Comparison of ENCODE assay signal across 1 cellular context in genomic region chr4:52721968-52722814, GRCh38.
TF ChIP-seq lines count a peak whose summit lies in the region.

No MANE protein-coding gene starts in this region.

TF ChIP-seq in HepG2, 621 proteins besides CTCF, POLR2A, EP300 and RAD21 (continued from another document and continues in another):
- TF ChIP-seq ZBTB39 (CRISPR knock-in tag; IDR thresholded peaks at IDR 0.05) (no peak), ISX (CRISPR knock-in tag; conservative IDR thresholded peaks at IDR 0.05) (no peak), HNRNPLL (IDR thresholded peaks at IDR 0.05; ENCODE audit: low read depth, low read length, poor library complexity, severe bottlenecking) (peak; percentile 55), SP1 (IDR thresholded peaks at IDR 0.05) (no peak), SP1 (CRISPR knock-in tag; IDR thresholded peaks at IDR 0.05) (0 out of 2 replicates have a peak, but pooled peaks have one; percentile 32), ZNF275 (CRISPR knock-in tag; IDR thresholded peaks at IDR 0.05; ENCODE audit: borderline replicate concordance) (no peak), HMG20A (CRISPR knock-in tag; IDR thresholded peaks at IDR 0.05; ENCODE audit: borderline replicate concordance) (no peak), KLF13 (CRISPR knock-in tag; IDR thresholded peaks at IDR 0.05) (no peak), HNF4G (IDR thresholded peaks at IDR 0.05; ENCODE audit: borderline replicate concordance, low read depth, low read length) (no peak), HNF4G (CRISPR knock-in tag; IDR thresholded peaks at IDR 0.05; ENCODE audit: borderline replicate concordance, low read depth) (no peak), LRRFIP1 (CRISPR knock-in tag; conservative IDR thresholded peaks at IDR 0.05) (no peak), KDM4B (CRISPR knock-in tag; IDR thresholded peaks at IDR 0.05) (no peak), POLR2AphosphoS5 (IDR thresholded peaks at IDR 0.05; ENCODE audit: low read depth, low read length) (peak; percentile 69), MTA3 (CRISPR knock-in tag; IDR thresholded peaks at IDR 0.05) (no peak), CEBPB (IDR thresholded peaks at IDR 0.05; ENCODE audit: borderline replicate concordance, low read depth, low read length) (no peak), ZNF792 (CRISPR knock-in tag; IDR thresholded peaks at IDR 0.05) (no peak), SNAPC2 (CRISPR knock-in tag; IDR thresholded peaks at IDR 0.05) (0 out of 2 replicates have a peak, but pooled peaks have one; percentile 14), ZSCAN9 (CRISPR knock-in tag; IDR thresholded peaks at IDR 0.05; ENCODE audit: borderline replicate concordance) (no peak), USF2 (IDR thresholded peaks at IDR 0.05; ENCODE audit: low read depth, low read length) (no peak), USF2 (CRISPR knock-in tag; IDR thresholded peaks at IDR 0.05; ENCODE audit: borderline replicate concordance) (no peak), FOXA1 (IDR thresholded peaks at IDR 0.05) (no peak), FOXA1 (CRISPR knock-in tag; IDR thresholded peaks at IDR 0.05) (no peak), ZNF274 (CRISPR knock-in tag; IDR thresholded peaks at IDR 0.05) (no peak; the same call in 1 of the 2 replicates), MYC (CRISPR knock-in tag; IDR thresholded peaks at IDR 0.05; ENCODE audit: borderline replicate concordance) (no peak), ZFP91 (CRISPR knock-in tag; IDR thresholded peaks at IDR 0.05; ENCODE audit: borderline replicate concordance) (peak; percentile 76; the same call in 1 of the 2 replicates), TIGD3 (CRISPR knock-in tag; IDR thresholded peaks at IDR 0.05; ENCODE audit: borderline replicate concordance) (no peak), ZNF407 (CRISPR knock-in tag; IDR thresholded peaks at IDR 0.05; ENCODE audit: not compliant biosample characterization) (peak; percentile 67), ZNF619 (CRISPR knock-in tag; IDR thresholded peaks at IDR 0.05) (no peak), ZNF552 (CRISPR knock-in tag; IDR thresholded peaks at IDR 0.05; ENCODE audit: borderline replicate concordance) (no peak), ZNF652 (CRISPR knock-in tag; IDR thresholded peaks at IDR 0.05; ENCODE audit: borderline replicate concordance, low read depth) (no peak), TFAP4 (IDR thresholded peaks at IDR 0.05; ENCODE audit: borderline replicate concordance, low read depth) (no peak), SRF (IDR thresholded peaks at IDR 0.05; ENCODE audit: low read depth, low read length) (no peak), ZNF235 (CRISPR knock-in tag; IDR thresholded peaks at IDR 0.05; ENCODE audit: borderline replicate concordance) (no peak), ZNF562 (CRISPR knock-in tag; IDR thresholded peaks at IDR 0.05; ENCODE audit: borderline replicate concordance) (no peak), CREM (IDR thresholded peaks at IDR 0.05) (no peak), CREM (CRISPR knock-in tag; IDR thresholded peaks at IDR 0.05) (no peak), THAP8 (CRISPR knock-in tag; IDR thresholded peaks at IDR 0.05; ENCODE audit: borderline replicate concordance) (no peak), HES4 (CRISPR knock-in tag; IDR thresholded peaks at IDR 0.05; ENCODE audit: borderline replicate concordance) (no peak), NR2F1 (CRISPR knock-in tag; IDR thresholded peaks at IDR 0.05) (no peak), ARNT (IDR thresholded peaks at IDR 0.05) (no peak), CBX2 (IDR thresholded peaks at IDR 0.05; ENCODE audit: low read depth, low read length) (no peak), CBX2 (CRISPR knock-in tag; IDR thresholded peaks at IDR 0.05; ENCODE audit: low read depth) (no peak), U2AF2 (IDR thresholded peaks at IDR 0.05; ENCODE audit: low read depth, low read length) (no peak), JUN (CRISPR knock-in tag; IDR thresholded peaks at IDR 0.05) (no peak)
